ENCODE assay signal across 8 cellular contexts in the genomic region with DNA sequence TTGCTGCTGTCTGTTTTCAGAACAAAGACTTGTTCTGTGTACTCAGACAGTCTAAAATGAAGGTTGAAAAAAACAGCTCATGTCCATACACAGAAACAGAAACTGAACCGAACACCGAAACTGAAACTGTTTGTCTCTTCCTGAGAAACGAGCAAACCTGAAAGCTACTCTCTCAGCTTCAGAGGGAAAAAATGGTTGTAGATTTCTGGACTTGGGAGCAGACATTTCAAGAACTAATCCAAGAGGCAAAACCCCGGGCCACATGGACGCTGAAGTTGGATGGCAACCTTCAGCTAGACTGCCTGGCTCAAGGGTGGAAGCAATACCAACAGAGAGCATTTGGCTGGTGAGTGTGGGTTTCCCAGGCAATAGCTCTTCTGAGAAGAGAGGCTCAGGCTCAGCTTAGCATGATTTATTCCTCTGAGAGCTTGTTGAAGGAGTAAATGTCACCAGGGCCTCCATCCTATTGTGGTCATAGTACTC. TPM values are rescaled to one million over a fixed set of nuclear protein-coding genes. Genes with fewer than 3 reads are reported as not detected.
DNase-seq lines count a peak whose midpoint lies in the region; ATAC-seq and TF ChIP-seq lines count a peak whose summit lies in the region.

A gene with protein sequence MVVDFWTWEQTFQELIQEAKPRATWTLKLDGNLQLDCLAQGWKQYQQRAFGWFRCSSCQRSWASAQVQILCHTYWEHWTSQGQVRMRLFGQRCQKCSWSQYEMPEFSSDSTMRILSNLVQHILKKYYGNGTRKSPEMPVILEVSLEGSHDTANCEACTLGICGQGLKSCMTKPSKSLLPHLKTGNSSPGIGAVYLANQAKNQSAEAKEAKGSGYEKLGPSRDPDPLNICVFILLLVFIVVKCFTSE (plus strand): TSS at position 135 of the 483 bp plus-strand sequence. CDS start 57 bp downstream, at position 192.

- in situ Hi-C loops in G401 (cut with HindIII; ENCODE audit: low sequenced_read_pairs): no loop called here
- in situ Hi-C loops in KBM-7 (cut with MboI; ENCODE audit: low pct_unique_long_range_greater_than_20kb, low sequenced_read_pairs): no loop called here

- H3K27me3 ChIP-seq in upper lobe of right lung: no peaks in the 10 kb centered on the region

- peak within 1 kb of the TSS; percentile 91 to 100 for H3K27ac Mint-ChIP-seq in natural killer cell treated with Interleukin-12 subunit alpha and Interleukin-12 subunit beta and Interleukin-15 and Interleukin-18, amount 100 ng/mL, for 72 hours

- H3K27me3 Mint-ChIP-seq in natural killer cell treated with Interleukin-12 subunit alpha and Interleukin-12 subunit beta and Interleukin-15 and Interleukin-18, amount 100 ng/mL, for 72 hours: no peaks in the 10 kb centered on the region

- ATAC-seq in GM21515 (IDR thresholded peaks at IDR 0.05; ENCODE audit: unreplicated experiment) (peak; percentile 96), upper lobe of right lung (peak; percentile 79)
- peak; percentile 88 to 90 for ATAC-seq in natural killer cell treated with Interleukin-12 subunit alpha and Interleukin-12 subunit beta and Interleukin-15 and Interleukin-18, amount 100 ng/mL, for 72 hours

- DNase-seq in G401 (ENCODE audit: low spot score) (peak; percentile 9), KBM-7 (peak; percentile 21), epithelial cell of prostate (ENCODE audit: low read depth, low spot score) (peak; percentile 72), upper lobe of right lung (no peak), posterior vena cava (ENCODE audit: low spot score) (no peak)
- DNase-seq in activated CD8-positive, alpha-beta memory T cell treated with anti-CD3 and anti-CD28 coated beads for 4 hours (ENCODE audit: low read depth in 2 of 2): peak; percentile 4 to 14
- DNase-seq in natural killer cell treated with Interleukin-12 subunit alpha and Interleukin-12 subunit beta and Interleukin-15 and Interleukin-18, amount 100 ng/mL, for 72 hours (ENCODE audit: low spot score): peak; percentile 78

- intact Hi-C loops in upper lobe of right lung (cut with DNase I): no loop called here
- intact Hi-C loops in posterior vena cava (cut with DNase I): no loop called here

- H3K36me3 ChIP-seq in upper lobe of right lung: no peaks in the 10 kb centered on the region

- no peak for TF ChIP-seq CTCF in upper lobe of right lung (IDR thresholded peaks at IDR 0.05)

- peaks cover 14% of the 10 kb centered on the region for H3K36me3 Mint-ChIP-seq in natural killer cell treated with Interleukin-12 subunit alpha and Interleukin-12 subunit beta and Interleukin-15 and Interleukin-18, amount 100 ng/mL, for 72 hours

- H3K27ac ChIP-seq in epithelial cell of prostate (peak within 1 kb of the TSS; percentile 57), upper lobe of right lung (peak within 1 kb of the TSS; percentile 91)

- H3K9me3 ChIP-seq in upper lobe of right lung: no peaks in the 10 kb centered on the region

- H3K4me1 ChIP-seq in upper lobe of right lung: peaks cover 23% of the 10 kb centered on the region

- peaks cover 22 to 23% of the 10 kb centered on the region in 2 donors for H3K4me1 Mint-ChIP-seq in natural killer cell treated with Interleukin-12 subunit alpha and Interleukin-12 subunit beta and Interleukin-15 and Interleukin-18, amount 100 ng/mL, for 72 hours (ENCODE audit: low read depth in 2 of 2)

- no peaks in the 10 kb centered on the region for H3K9me3 Mint-ChIP-seq in natural killer cell treated with Interleukin-12 subunit alpha and Interleukin-12 subunit beta and Interleukin-15 and Interleukin-18, amount 100 ng/mL, for 72 hours

- H3K4me3 ChIP-seq in upper lobe of right lung: peak within 1 kb of the TSS; percentile 54

- H3K4me3 Mint-ChIP-seq in natural killer cell treated with Interleukin-12 subunit alpha and Interleukin-12 subunit beta and Interleukin-15 and Interleukin-18, amount 100 ng/mL, for 72 hours: peak within 1 kb of the TSS; percentile 85

RNA-seq across cellular contexts. Expression of the gene that starts here (rescaled TPM):
- total RNA-seq in G401 (2014; rRNA removed; shearing (Covaris generic)): not detected in 2 replicates
- 1 to 10 TPM; 3.8 to 6.7 TPM for total RNA-seq in natural killer cell treated with Interleukin-12 subunit alpha and Interleukin-12 subunit beta and Interleukin-15 and Interleukin-18, amount 100 ng/mL, for 72 hours
- total RNA-seq in upper lobe of right lung: 5.6 TPM
- total RNA-seq in posterior vena cava: 1 to 10 TPM; 2.7 to 3.0 TPM

Comparison
In these comparisons a context has a peak if more than half of its experiments do, and no peak if none do; other contexts are left out.
1. Peak in DNase-seq in G401; RNA of the gene not detected or under 1 TPM.
2. DNase-seq: peak in KBM-7 (single experiment), activated CD8-positive, alpha-beta memory T cell treated with anti-CD3 and anti-CD28 coated beads for 4 hours (2 of 2), epithelial cell of prostate (single experiment) and natural killer cell treated with Interleukin-12 subunit alpha and Interleukin-12 subunit beta and Interleukin-15 and Interleukin-18, amount 100 ng/mL, for 72 hours (single experiment); none in upper lobe of right lung (single experiment) and posterior vena cava (single experiment).
3. Peak in every context shown above with its lines, with median percentiles within 50 percentile points of each other: ATAC-seq.